In genomic region chr2:60478660-60479059, GRCh38 we compare ENCODE assay signal across 25 cellular contexts.
DNase-seq lines count a peak whose midpoint lies in the region; ATAC-seq and TF ChIP-seq lines count a peak whose summit lies in the region.
"Had no signal": no experiment of that assay in that cellular context is flagged by ENCODE, and none has a peak within 500 bp of the region (broad histone marks: within the 10 kb centered on the region; RNA-seq: fewer than 3 reads in every experiment).

No MANE protein-coding gene starts in this region.

- peaks cover 63% of the 10 kb centered on the region for H3K4me1 Mint-ChIP-seq in progenitor cell of endocrine pancreas (ENCODE audit: low read depth)
- H3K4me1 Mint-ChIP-seq in activated T-helper 1 cell treated with anti-CD3 and anti-CD28 coated beads, Interleukin-12 subunit alpha, Interleukin-12 subunit beta, Interleukin-2, Interleukin-4 antibody, amounts not matched to agents 30 ng/mL and 10 ng/mL and 1 ng/mL, durations not matched to agents 14 hours and 24 hours and 36 hours (ENCODE audit: low read depth), result no peaks in the 10 kb centered on the region

- peaks cover 2% of the 10 kb centered on the region for H3K27me3 Mint-ChIP-seq in progenitor cell of endocrine pancreas
- H3K27me3 Mint-ChIP-seq in activated T-helper 1 cell treated with anti-CD3 and anti-CD28 coated beads, Interleukin-12 subunit alpha, Interleukin-12 subunit beta, Interleukin-2, Interleukin-4 antibody, amounts not matched to agents 30 ng/mL and 10 ng/mL and 1 ng/mL, durations not matched to agents 14 hours and 24 hours and 36 hours (ENCODE audit: insufficient read depth), result peaks cover 16% of the 10 kb centered on the region

- TF ChIP-seq CTCF in left ventricle myocardium inferior (IDR thresholded peaks at IDR 0.05; ENCODE audit: borderline replicate concordance), result no peak
- no peak for TF ChIP-seq CTCF in right atrium auricular region (IDR thresholded peaks at IDR 0.05)
- no peak for TF ChIP-seq CTCF in progenitor cell of endocrine pancreas (IDR thresholded peaks at IDR 0.05; ENCODE audit: unreplicated experiment)

- H3K27ac ChIP-seq in left ventricle myocardium inferior (replicated peaks) (peak overlapping the region; percentile 38), right atrium auricular region (no peak overlapping the region)
- H3K27ac ChIP-seq: parathyroid adenoma, SJSA1, thyroid gland had no signal

- H3K4me1 ChIP-seq in left ventricle myocardium inferior (peaks cover 82% of the 10 kb centered on the region), right atrium auricular region (peaks cover 0 to 28% of the 10 kb centered on the region in 2 donors)
- H3K4me1 ChIP-seq: parathyroid adenoma, thyroid gland had no signal

- intact Hi-C loops in left ventricle myocardium inferior (cut with micrococcal nuclease), result no loop called here
- intact Hi-C loops in activated T-helper 1 cell treated with anti-CD3 and anti-CD28 coated beads, Interleukin-12 subunit alpha, Interleukin-12 subunit beta, Interleukin-2, Interleukin-4 antibody, amounts not matched to agents 30 ng/mL and 10 ng/mL and 1 ng/mL, durations not matched to agents 14 hours and 24 hours and 36 hours (cut with micrococcal nuclease), result no loop called here

- H3K4me3 ChIP-seq in left ventricle myocardium inferior (no peak overlapping the region), right atrium auricular region (no peak overlapping the region)
- H3K4me3 ChIP-seq: body of pancreas, SJSA1, thyroid gland had no signal

- no peak for DNase-seq in left ventricle myocardium inferior
- no peak for DNase-seq in right atrium auricular region (ENCODE audit: low spot score)
- no peak for DNase-seq in progenitor cell of endocrine pancreas (ENCODE audit: low spot score, unreplicated experiment)
- no peak for DNase-seq in activated T-helper 1 cell treated with anti-CD3 and anti-CD28 coated beads, Interleukin-12 subunit alpha, Interleukin-12 subunit beta, Interleukin-2, Interleukin-4 antibody, amounts not matched to agents 30 ng/mL and 10 ng/mL and 1 ng/mL, durations not matched to agents 14 hours and 24 hours and 36 hours (ENCODE audit: low spot score)
- no peak for DNase-seq in NCI-H226
- DNase-seq in D341Med (ENCODE audit: low spot score), result no peak
- DNase-seq: activated CD4-positive, alpha-beta memory T cell treated with anti-CD3 and anti-CD28 coated beads for 36 hours; activated CD4-positive, CD25-positive, alpha-beta regulatory T cell; activated effector memory CD4-positive, alpha-beta T cell treated with anti-CD3 and anti-CD28 coated beads, Interleukin-2, amount 50 U/mL, for 16 hours; DMS79; effector memory CD8-positive, alpha-beta T cell; mesendoderm; natural killer cell; NCI-H1105; NCI-H2081 treated with DMSO at 0.1 percent for 48 hours; NCI-H510A; NK-92 treated with Interleukin-12 subunit alpha and Interleukin-12 subunit beta, amount 100 ng/mL, for 24 hours had no signal

- H3K27me3 ChIP-seq in left ventricle myocardium inferior (ENCODE audit: low read depth) (no peaks in the 10 kb centered on the region), right atrium auricular region (no peaks in the 10 kb centered on the region)
- H3K27me3 ChIP-seq: body of pancreas, SJSA1, thyroid gland had no signal

- H3K9me3 ChIP-seq in left ventricle myocardium inferior (replicated peaks) (no peaks in the 10 kb centered on the region), right atrium auricular region (no peaks in the 10 kb centered on the region)
- H3K9me3 ChIP-seq: body of pancreas, SJSA1, thyroid gland had no signal

- no peaks in the 10 kb centered on the region for H3K9me3 Mint-ChIP-seq in progenitor cell of endocrine pancreas (ENCODE audit: low read depth)
- H3K9me3 Mint-ChIP-seq in activated T-helper 1 cell treated with anti-CD3 and anti-CD28 coated beads, Interleukin-12 subunit alpha, Interleukin-12 subunit beta, Interleukin-2, Interleukin-4 antibody, amounts not matched to agents 30 ng/mL and 10 ng/mL and 1 ng/mL, durations not matched to agents 14 hours and 24 hours and 36 hours, result no peaks in the 10 kb centered on the region
- H3K9me3 Mint-ChIP-seq: activated CD4-positive, alpha-beta memory T cell treated with anti-CD3 and anti-CD28 coated beads for 36 hours; effector memory CD8-positive, alpha-beta T cell; natural killer cell; T-helper 2 cell treated with Interferon-gamma antibody and Interleukin-4, amounts not matched to agents 5 μg/mL and 100 μg/mL, for 36 hours had no signal

- no peak overlapping the region for H3K4me3 Mint-ChIP-seq in progenitor cell of endocrine pancreas (ENCODE audit: low read depth)
- H3K4me3 Mint-ChIP-seq in activated T-helper 1 cell treated with anti-CD3 and anti-CD28 coated beads, Interleukin-12 subunit alpha, Interleukin-12 subunit beta, Interleukin-2, Interleukin-4 antibody, amounts not matched to agents 30 ng/mL and 10 ng/mL and 1 ng/mL, durations not matched to agents 14 hours and 24 hours and 36 hours, result no peak overlapping the region
- H3K4me3 Mint-ChIP-seq: activated CD4-positive, alpha-beta memory T cell treated with anti-CD3 and anti-CD28 coated beads for 36 hours; effector memory CD8-positive, alpha-beta T cell; natural killer cell; T-helper 2 cell treated with Interferon-gamma antibody and Interleukin-4, amounts not matched to agents 5 μg/mL and 100 μg/mL, for 36 hours had no signal

- H3K36me3 ChIP-seq in left ventricle myocardium inferior, result no peaks in the 10 kb centered on the region
- no peaks in the 10 kb centered on the region for H3K36me3 ChIP-seq in right atrium auricular region
- H3K36me3 ChIP-seq: SJSA1, thyroid gland had no signal

- H3K27ac Mint-ChIP-seq in progenitor cell of endocrine pancreas, result peak overlapping the region; percentile 22
- H3K27ac Mint-ChIP-seq in activated T-helper 1 cell treated with anti-CD3 and anti-CD28 coated beads, Interleukin-12 subunit alpha, Interleukin-12 subunit beta, Interleukin-2, Interleukin-4 antibody, amounts not matched to agents 30 ng/mL and 10 ng/mL and 1 ng/mL, durations not matched to agents 14 hours and 24 hours and 36 hours, result no peak overlapping the region
- H3K27ac Mint-ChIP-seq: activated CD4-positive, alpha-beta memory T cell treated with anti-CD3 and anti-CD28 coated beads for 36 hours; effector memory CD8-positive, alpha-beta T cell; natural killer cell; T-helper 2 cell treated with Interferon-gamma antibody and Interleukin-4, amounts not matched to agents 5 μg/mL and 100 μg/mL, for 36 hours had no signal

- ATAC-seq in esophagus mucosa (peak; percentile 88), SK-N-SH treated with all-trans-retinoic acid at 6 μM for 48 hours (no peak)
- ATAC-seq: body of pancreas; effector memory CD8-positive, alpha-beta T cell; natural killer cell; Panc1 had no signal

- H3K36me3 Mint-ChIP-seq in progenitor cell of endocrine pancreas (ENCODE audit: insufficient read depth), result peaks cover 3% of the 10 kb centered on the region
- no peaks in the 10 kb centered on the region for H3K36me3 Mint-ChIP-seq in activated T-helper 1 cell treated with anti-CD3 and anti-CD28 coated beads, Interleukin-12 subunit alpha, Interleukin-12 subunit beta, Interleukin-2, Interleukin-4 antibody, amounts not matched to agents 30 ng/mL and 10 ng/mL and 1 ng/mL, durations not matched to agents 14 hours and 24 hours and 36 hours (ENCODE audit: low read depth)
- H3K36me3 Mint-ChIP-seq: activated CD4-positive, alpha-beta memory T cell treated with anti-CD3 and anti-CD28 coated beads for 36 hours; natural killer cell had no signal

TF ChIP-seq in SK-N-SH treated with all-trans-retinoic acid at 6 μM for 48 hours, 23 proteins besides CTCF, POLR2A, EP300 and RAD21:
- no peak for TF ChIP-seq RARB (CRISPR knock-in tag; IDR thresholded peaks at IDR 0.05)
- TF ChIP-seq ZNF565 (CRISPR knock-in tag; conservative IDR thresholded peaks at IDR 0.05; ENCODE audit: low read depth), result no peak
- no peak for TF ChIP-seq ARNTL (CRISPR knock-in tag; IDR thresholded peaks at IDR 0.05; ENCODE audit: borderline replicate concordance, low read depth)
- no peak for TF ChIP-seq CSRNP3 (CRISPR knock-in tag; IDR thresholded peaks at IDR 0.05)
- no peak for TF ChIP-seq CREB5 (CRISPR knock-in tag; IDR thresholded peaks at IDR 0.05; ENCODE audit: low read depth)
- no peak for TF ChIP-seq GLIS3 (CRISPR knock-in tag; IDR thresholded peaks at IDR 0.05)
- TF ChIP-seq ZNF70 (CRISPR knock-in tag; IDR thresholded peaks at IDR 0.05), result no peak
